2 cellular contexts compared by ENCODE assay signal in the genomic region with DNA sequence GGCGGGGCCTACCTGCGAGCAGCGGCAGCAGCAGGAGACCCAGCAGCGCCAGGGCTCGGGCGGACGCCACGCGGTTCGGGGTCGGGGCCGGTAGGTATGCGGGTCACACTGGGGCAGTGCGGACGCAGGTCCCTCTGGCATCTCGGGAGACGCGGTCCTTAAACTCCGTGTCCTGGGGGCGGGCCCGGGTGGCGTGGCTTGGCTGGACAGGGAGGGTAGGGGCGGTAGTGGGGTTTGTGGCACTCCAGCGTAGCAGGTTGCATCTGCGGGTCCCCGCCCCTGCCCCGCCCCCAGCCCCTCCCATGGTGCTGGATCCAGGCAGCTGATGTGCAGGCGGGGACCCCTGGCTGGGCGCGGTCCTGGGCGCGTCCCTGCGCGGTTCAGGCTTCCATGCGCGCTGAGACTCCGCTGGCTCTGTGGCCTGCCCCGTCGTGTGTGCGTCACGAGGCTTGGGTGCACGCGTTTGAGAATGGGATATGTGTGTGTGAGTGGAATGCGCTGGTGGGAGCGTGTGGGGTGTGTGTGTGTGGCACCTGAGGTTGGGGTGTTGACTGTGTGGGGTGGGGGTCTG.
TF ChIP-seq lines count a peak whose summit lies in the region.

No MANE protein-coding gene starts in this region.

TF ChIP-seq in SK-N-SH, 30 proteins besides CTCF, POLR2A, EP300 and RAD21 (continued from another document):
- TF ChIP-seq, protein P1, sequence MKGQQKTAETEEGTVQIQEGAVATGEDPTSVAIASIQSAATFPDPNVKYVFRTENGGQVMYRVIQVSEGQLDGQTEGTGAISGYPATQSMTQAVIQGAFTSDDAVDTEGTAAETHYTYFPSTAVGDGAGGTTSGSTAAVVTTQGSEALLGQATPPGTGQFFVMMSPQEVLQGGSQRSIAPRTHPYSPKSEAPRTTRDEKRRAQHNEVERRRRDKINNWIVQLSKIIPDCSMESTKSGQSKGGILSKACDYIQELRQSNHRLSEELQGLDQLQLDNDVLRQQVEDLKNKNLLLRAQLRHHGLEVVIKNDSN (IDR thresholded peaks at IDR 0.05; ENCODE audit: borderline replicate concordance, low read depth), result no peak

TF ChIP-seq in SK-N-SH treated with all-trans-retinoic acid at 6 μM for 48 hours, 23 proteins besides CTCF, POLR2A, EP300 and RAD21 (continued from another document):
- TF ChIP-seq, protein P2, sequence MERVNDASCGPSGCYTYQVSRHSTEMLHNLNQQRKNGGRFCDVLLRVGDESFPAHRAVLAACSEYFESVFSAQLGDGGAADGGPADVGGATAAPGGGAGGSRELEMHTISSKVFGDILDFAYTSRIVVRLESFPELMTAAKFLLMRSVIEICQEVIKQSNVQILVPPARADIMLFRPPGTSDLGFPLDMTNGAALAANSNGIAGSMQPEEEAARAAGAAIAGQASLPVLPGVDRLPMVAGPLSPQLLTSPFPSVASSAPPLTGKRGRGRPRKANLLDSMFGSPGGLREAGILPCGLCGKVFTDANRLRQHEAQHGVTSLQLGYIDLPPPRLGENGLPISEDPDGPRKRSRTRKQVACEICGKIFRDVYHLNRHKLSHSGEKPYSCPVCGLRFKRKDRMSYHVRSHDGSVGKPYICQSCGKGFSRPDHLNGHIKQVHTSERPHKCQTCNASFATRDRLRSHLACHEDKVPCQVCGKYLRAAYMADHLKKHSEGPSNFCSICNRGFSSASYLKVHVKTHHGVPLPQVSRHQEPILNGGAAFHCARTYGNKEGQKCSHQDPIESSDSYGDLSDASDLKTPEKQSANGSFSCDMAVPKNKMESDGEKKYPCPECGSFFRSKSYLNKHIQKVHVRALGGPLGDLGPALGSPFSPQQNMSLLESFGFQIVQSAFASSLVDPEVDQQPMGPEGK (CRISPR knock-in tag; IDR thresholded peaks at IDR 0.05; ENCODE audit: borderline replicate concordance), result no peak
- TF ChIP-seq ZFP30 (CRISPR knock-in tag; IDR thresholded peaks at IDR 0.05) (no peak), CSDC2 (CRISPR knock-in tag; IDR thresholded peaks at IDR 0.05) (no peak), ISL1 (CRISPR knock-in tag; IDR thresholded peaks at IDR 0.05) (no peak), TCF4 (CRISPR knock-in tag; IDR thresholded peaks at IDR 0.05; ENCODE audit: borderline replicate concordance) (no peak), SNAI2 (CRISPR knock-in tag; IDR thresholded peaks at IDR 0.05) (no peak), ZNF70 (CRISPR knock-in tag; IDR thresholded peaks at IDR 0.05) (no peak), ZNF565 (CRISPR knock-in tag; conservative IDR thresholded peaks at IDR 0.05; ENCODE audit: low read depth) (no peak), ARNTL (CRISPR knock-in tag; IDR thresholded peaks at IDR 0.05; ENCODE audit: borderline replicate concordance, low read depth) (no peak), BACH2 (CRISPR knock-in tag; IDR thresholded peaks at IDR 0.05; ENCODE audit: borderline replicate concordance) (no peak), GLIS3 (CRISPR knock-in tag; IDR thresholded peaks at IDR 0.05) (no peak), TOX (CRISPR knock-in tag; IDR thresholded peaks at IDR 0.05; ENCODE audit: borderline replicate concordance) (no peak), ZC3H10 (CRISPR knock-in tag; IDR thresholded peaks at IDR 0.05) (no peak)
- TF ChIP-seq, protein P3, sequence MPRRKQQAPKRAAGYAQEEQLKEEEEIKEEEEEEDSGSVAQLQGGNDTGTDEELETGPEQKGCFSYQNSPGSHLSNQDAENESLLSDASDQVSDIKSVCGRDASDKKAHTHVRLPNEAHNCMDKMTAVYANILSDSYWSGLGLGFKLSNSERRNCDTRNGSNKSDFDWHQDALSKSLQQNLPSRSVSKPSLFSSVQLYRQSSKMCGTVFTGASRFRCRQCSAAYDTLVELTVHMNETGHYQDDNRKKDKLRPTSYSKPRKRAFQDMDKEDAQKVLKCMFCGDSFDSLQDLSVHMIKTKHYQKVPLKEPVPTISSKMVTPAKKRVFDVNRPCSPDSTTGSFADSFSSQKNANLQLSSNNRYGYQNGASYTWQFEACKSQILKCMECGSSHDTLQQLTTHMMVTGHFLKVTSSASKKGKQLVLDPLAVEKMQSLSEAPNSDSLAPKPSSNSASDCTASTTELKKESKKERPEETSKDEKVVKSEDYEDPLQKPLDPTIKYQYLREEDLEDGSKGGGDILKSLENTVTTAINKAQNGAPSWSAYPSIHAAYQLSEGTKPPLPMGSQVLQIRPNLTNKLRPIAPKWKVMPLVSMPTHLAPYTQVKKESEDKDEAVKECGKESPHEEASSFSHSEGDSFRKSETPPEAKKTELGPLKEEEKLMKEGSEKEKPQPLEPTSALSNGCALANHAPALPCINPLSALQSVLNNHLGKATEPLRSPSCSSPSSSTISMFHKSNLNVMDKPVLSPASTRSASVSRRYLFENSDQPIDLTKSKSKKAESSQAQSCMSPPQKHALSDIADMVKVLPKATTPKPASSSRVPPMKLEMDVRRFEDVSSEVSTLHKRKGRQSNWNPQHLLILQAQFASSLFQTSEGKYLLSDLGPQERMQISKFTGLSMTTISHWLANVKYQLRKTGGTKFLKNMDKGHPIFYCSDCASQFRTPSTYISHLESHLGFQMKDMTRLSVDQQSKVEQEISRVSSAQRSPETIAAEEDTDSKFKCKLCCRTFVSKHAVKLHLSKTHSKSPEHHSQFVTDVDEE (CRISPR knock-in tag; IDR thresholded peaks at IDR 0.05), result no peak
- TF ChIP-seq, protein P4, sequence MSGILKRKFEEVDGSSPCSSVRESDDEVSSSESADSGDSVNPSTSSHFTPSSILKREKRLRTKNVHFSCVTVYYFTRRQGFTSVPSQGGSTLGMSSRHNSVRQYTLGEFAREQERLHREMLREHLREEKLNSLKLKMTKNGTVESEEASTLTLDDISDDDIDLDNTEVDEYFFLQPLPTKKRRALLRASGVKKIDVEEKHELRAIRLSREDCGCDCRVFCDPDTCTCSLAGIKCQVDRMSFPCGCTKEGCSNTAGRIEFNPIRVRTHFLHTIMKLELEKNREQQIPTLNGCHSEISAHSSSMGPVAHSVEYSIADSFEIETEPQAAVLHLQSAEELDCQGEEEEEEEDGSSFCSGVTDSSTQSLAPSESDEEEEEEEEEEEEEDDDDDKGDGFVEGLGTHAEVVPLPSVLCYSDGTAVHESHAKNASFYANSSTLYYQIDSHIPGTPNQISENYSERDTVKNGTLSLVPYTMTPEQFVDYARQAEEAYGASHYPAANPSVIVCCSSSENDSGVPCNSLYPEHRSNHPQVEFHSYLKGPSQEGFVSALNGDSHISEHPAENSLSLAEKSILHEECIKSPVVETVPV (CRISPR knock-in tag; IDR thresholded peaks at IDR 0.05), result no peak
